Comparison of ENCODE assay signal across 10 cellular contexts in the genomic region with DNA sequence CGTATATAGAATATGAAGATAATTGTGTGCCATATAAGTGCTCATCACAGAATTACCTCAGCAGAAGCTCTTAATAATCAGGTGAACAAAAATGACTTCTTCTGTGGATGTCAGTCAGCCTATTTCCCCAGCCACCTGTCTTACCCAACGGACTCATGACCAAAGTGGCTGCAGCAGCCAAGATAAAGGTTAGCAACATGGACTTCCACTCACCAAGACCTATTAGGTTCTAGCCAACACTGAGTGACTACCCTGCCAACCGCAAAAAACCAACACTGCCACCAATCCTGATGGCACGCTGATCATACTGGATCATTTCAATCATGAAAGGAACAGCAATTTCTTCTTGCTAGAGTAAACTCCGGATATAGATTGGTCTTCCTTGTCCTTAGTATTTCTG.
"Had no signal": no experiment of that assay in that cellular context is flagged by ENCODE, and none has a peak within 500 bp of the region (broad histone marks: within the 10 kb centered on the region; RNA-seq: fewer than 3 reads in every experiment).

No MANE protein-coding gene starts in this region.

- H3K27me3 Mint-ChIP-seq: stimulated activated naive CD8-positive, alpha-beta T cell treated with anti-CD3 and anti-CD28 coated beads, Interleukin-15, amount 100 ng/mL, for 72 hours had no signal

- H3K36me3 ChIP-seq: adrenal gland had no signal

- H3K4me3 ChIP-seq: adrenal gland, coronary artery had no signal

- ATAC-seq: stimulated activated naive CD8-positive, alpha-beta T cell treated with anti-CD3 and anti-CD28 coated beads, Interleukin-15, amount 100 ng/mL, for 72 hours had no signal

- H3K4me3 Mint-ChIP-seq: stimulated activated naive CD8-positive, alpha-beta T cell treated with anti-CD3 and anti-CD28 coated beads, Interleukin-15, amount 100 ng/mL, for 72 hours had no signal

- DNase-seq: activated naive CD4-positive, alpha-beta T cell treated with Interleukin-2 at 50 U/mL for 16 hours; activated T-cell treated with anti-CD3 and anti-CD28 coated beads, Interleukin-2, amount 50 U/mL, for 1 hour; central memory CD4-positive, alpha-beta T cell; effector CD8-positive, alpha-beta T cell; left ventricle myocardium superior; stimulated activated CD4-positive, alpha-beta T cell treated with anti-CD3 and anti-CD28 coated beads, Interleukin-15, amount 100 ng/mL, for 24 hours; stimulated activated CD4-positive, alpha-beta T cell treated with anti-CD3 and anti-CD28 coated beads, Interleukin-4, amount 100 ng/mL, for 24 hours; stimulated activated naive CD8-positive, alpha-beta T cell treated with anti-CD3 and anti-CD28 coated beads, Interleukin-15, amount 100 ng/mL, for 72 hours had no signal

- H3K27ac Mint-ChIP-seq: stimulated activated naive CD8-positive, alpha-beta T cell treated with anti-CD3 and anti-CD28 coated beads, Interleukin-15, amount 100 ng/mL, for 72 hours had no signal

- H3K27ac ChIP-seq: coronary artery had no signal

- H3K9me3 ChIP-seq: adrenal gland had no signal

- H3K27me3 ChIP-seq: adrenal gland had no signal

- H3K9me3 Mint-ChIP-seq: stimulated activated naive CD8-positive, alpha-beta T cell treated with anti-CD3 and anti-CD28 coated beads, Interleukin-15, amount 100 ng/mL, for 72 hours had no signal
